ENCODE assay signal across 10 cellular contexts in the genomic region with DNA sequence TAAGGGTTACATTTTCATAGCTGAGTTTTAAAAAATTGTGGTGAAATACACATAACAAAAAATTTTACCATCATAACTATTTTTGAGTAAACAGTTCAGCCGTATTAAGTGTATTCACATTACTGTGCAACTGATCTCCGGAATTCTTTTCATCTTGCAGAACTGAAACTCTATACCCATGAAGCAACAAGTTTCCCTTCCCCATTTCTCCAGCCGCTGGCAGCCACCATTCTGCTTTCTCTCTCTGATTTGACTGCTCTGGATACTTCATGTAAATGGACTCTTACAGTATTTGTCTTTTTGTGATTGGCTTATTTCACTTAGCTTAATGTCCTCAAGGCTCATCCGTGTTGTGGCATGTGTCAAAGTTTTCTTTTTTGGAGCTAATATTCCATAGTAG.
DNase-seq lines count a peak whose midpoint lies in the region; ATAC-seq, FAIRE-seq and TF ChIP-seq lines count a peak whose summit lies in the region.
"Had no signal": no experiment of that assay in that cellular context is flagged by ENCODE, and none has a peak within 500 bp of the region (broad histone marks: within the 10 kb centered on the region; RNA-seq: fewer than 3 reads in every experiment).

No MANE protein-coding gene starts in this region.

- H3K79me2 ChIP-seq in HepG2 (ENCODE audit: insufficient read depth, low read length) = no peaks in the 10 kb centered on the region
- H3K79me2 ChIP-seq in OCI-LY7 (ENCODE audit: insufficient read depth, low read depth, low read length) = no peaks in the 10 kb centered on the region

- peaks cover 12% of the 10 kb centered on the region for H3K9me3 Mint-ChIP-seq in type B pancreatic cell

- H4K20me1 ChIP-seq in HepG2 (ENCODE audit: insufficient read depth, low read length) (no peaks in the 10 kb centered on the region), OCI-LY7 (ENCODE audit: insufficient read depth, low read length) (no peaks in the 10 kb centered on the region)

- H3K27ac Mint-ChIP-seq in type B pancreatic cell = no peak overlapping the region
- H3K27ac Mint-ChIP-seq: activated naive CD8-positive, alpha-beta T cell treated with anti-CD3 and anti-CD28 coated beads, Interleukin-2, amount 10 ng/mL, durations not matched to agents 7 days and 5 days had no signal

- DNase-seq in right lobe of liver = no peak
- DNase-seq in HepG2 (ENCODE audit: low spot score) = no peak
- peak; percentile 93 for DNase-seq in OCI-LY7 (ENCODE audit: low spot score)
- DNase-seq in superior temporal gyrus (ENCODE audit: extremely low spot score) = no peak
- DNase-seq in stimulated activated naive CD4-positive, alpha-beta T cell (lab: John Stamatoyannopoulos, UW) = no peak
- DNase-seq in type B pancreatic cell (ENCODE audit: extremely low spot score, unreplicated experiment) = no peak
- no peak for DNase-seq in OCI-M2 (lab: John Stamatoyannopoulos, UW; ENCODE audit: unreplicated experiment)
- DNase-seq: activated naive CD8-positive, alpha-beta T cell treated with anti-CD3 and anti-CD28 coated beads, Interleukin-2, amount 10 ng/mL, durations not matched to agents 7 days and 5 days had no signal

- POLR2A ChIA-PET in HepG2 (lab: Yijun Ruan, JAX) = no interaction called here
- POLR2A ChIA-PET in OCI-LY7 (lab: Charles Lee) = interaction anchor here (0.5 to 2.4 kb wide), 17 partner anchors 8 to 205 kb away, joined by 3 to 9 read pairs (median 4); no protein-coding TSS in a partner anchor

- intact Hi-C loops in right lobe of liver (cut with DNase I) (no loop called here), HepG2 (cut with micrococcal nuclease; ENCODE audit: unreplicated experiment) (no loop called here), OCI-LY7 (cut with micrococcal nuclease; ENCODE audit: unreplicated experiment) (loop anchor here (1.0 to 5.0 kb wide), 5 partner anchors 27 to 339 kb away; no protein-coding TSS in a partner anchor)

- H3K4me3 ChIP-seq in right lobe of liver (no peak overlapping the region), HepG2 (replicated peaks in 1 of 3; ENCODE audit: insufficient read depth in 1 of 3, low read depth in 2 of 3, low read length in 3 of 3) (no peak overlapping the region), OCI-LY7 (ENCODE audit: low read depth, low read length, poor library complexity, severe bottlenecking) (peak overlapping the region; percentile 55)
- H3K4me3 ChIP-seq: SJCRH30 had no signal

- no peaks in the 10 kb centered on the region for H3K4me1 Mint-ChIP-seq in type B pancreatic cell (ENCODE audit: unreplicated experiment)

- peaks cover 4% of the 10 kb centered on the region for H3K36me3 Mint-ChIP-seq in type B pancreatic cell

- H3K27me3 Mint-ChIP-seq in type B pancreatic cell = peaks cover 9% of the 10 kb centered on the region

- H3K36me3 ChIP-seq in right lobe of liver (no peaks in the 10 kb centered on the region), HepG2 (replicated peaks in 1 of 2; ENCODE audit: control insufficient read depth in 1 of 2, insufficient read depth in 2 of 2, low read length in 2 of 2) (no peaks in the 10 kb centered on the region), OCI-LY7 (ENCODE audit: insufficient read depth, low read length) (peaks cover 6% of the 10 kb centered on the region)
- H3K36me3 ChIP-seq: SJCRH30 had no signal

- BruUV-seq in HepG2 (replicated peaks; lab: Mats Ljungman, UMichigan) = no TSS peak
- no TSS peak for BruUV-seq in OCI-LY7 (replicated peaks; lab: Mats Ljungman, UMichigan)

- H3K4me1 ChIP-seq in right lobe of liver (no peaks in the 10 kb centered on the region), HepG2 (ENCODE audit: insufficient read depth, low read length) (no peaks in the 10 kb centered on the region), OCI-LY7 (ENCODE audit: insufficient read depth, low read length, poor library complexity, severe bottlenecking) (peaks cover 54% of the 10 kb centered on the region)

- ATAC-seq in right lobe of liver = peak; percentile 23 to 63 (median 39)
- ATAC-seq in HepG2 = no peak
- peak; percentile 99 for ATAC-seq in HG03039 (IDR thresholded peaks at IDR 0.05; ENCODE audit: unreplicated experiment)

- H2AFZ ChIP-seq in HepG2 (ENCODE audit: low read length) (no peak overlapping the region), OCI-LY7 (ENCODE audit: low read length) (peak overlapping the region; percentile 41; the same call in 1 of the 2 replicates)

- H3K9me3 ChIP-seq in right lobe of liver (no peaks in the 10 kb centered on the region), HepG2 (ENCODE audit: low read length) (no peaks in the 10 kb centered on the region), OCI-LY7 (ENCODE audit: low read length) (peaks cover 7% of the 10 kb centered on the region)

- H3K27ac ChIP-seq in right lobe of liver = no peak overlapping the region
- no peak overlapping the region for H3K27ac ChIP-seq in HepG2 (ENCODE audit: extremely low read length, insufficient read depth, low read length)
- peak overlapping the region; percentile 86 for H3K27ac ChIP-seq in OCI-LY7 (ENCODE audit: low read depth, low read length, poor library complexity, severe bottlenecking)
- H3K27ac ChIP-seq: SJCRH30 had no signal

- H3K4me2 ChIP-seq in HepG2 (ENCODE audit: low read depth, low read length) (no peak overlapping the region), OCI-LY7 (ENCODE audit: low read length) (peak overlapping the region; percentile 86)

- H3K9me2 ChIP-seq in OCI-LY7 (ENCODE audit: insufficient read depth, low read length) = no peaks in the 10 kb centered on the region

- no peak for TF ChIP-seq EP300 in HepG2 (IDR thresholded peaks at IDR 0.05; ENCODE audit: low read depth in 2 of 2, low read length in 2 of 2)
- TF ChIP-seq EP300 in HepG2 (CRISPR knock-in tag; IDR thresholded peaks at IDR 0.05; ENCODE audit: borderline replicate concordance) = no peak

- WGBS in right lobe of liver (ENCODE audit: insufficient coverage, low coverage, low lambda C conversion rate, missing lambda C conversion rate) = 51% methylated on average over 4 of the region's 4 CpGs
- WGBS in HepG2 (ENCODE audit: low lambda C conversion rate) = 13% methylated on average over 4 of the region's 4 CpGs

- no peak overlapping the region for H3K9ac ChIP-seq in HepG2 (ENCODE audit: insufficient read depth, low read depth, low read length)

- in situ Hi-C loops in HepG2 (cut with HindIII; ENCODE audit: extremely low pct_ligation_motif_present, low pct_unique_long_range_greater_than_20kb) = no loop called here

- H3K27me3 ChIP-seq in right lobe of liver (no peaks in the 10 kb centered on the region), HepG2 (ENCODE audit: control insufficient read depth in 1 of 2, insufficient read depth in 2 of 2, low read length in 2 of 2) (peaks cover 0 to 12% of the 10 kb centered on the region in 2 experiments; a peak in 2 of 5 replicates)
- H3K27me3 ChIP-seq: SJCRH30 had no signal

- no peak for FAIRE-seq in HepG2 (lab: Jason Lieb, UNC)

- no peak for TF ChIP-seq POLR2A in right lobe of liver (IDR thresholded peaks at IDR 0.05)
- no peak for TF ChIP-seq POLR2A in HepG2 (IDR thresholded peaks at IDR 0.05; ENCODE audit: insufficient read depth in 1 of 2, low read depth in 2 of 2, low read length in 2 of 2)

- TF ChIP-seq RAD21 in HepG2 (CRISPR knock-in tag; IDR thresholded peaks at IDR 0.05) = no peak

- TF ChIP-seq CTCF in right lobe of liver (IDR thresholded peaks at IDR 0.05) (no peak), HepG2 (CRISPR knock-in tag; IDR thresholded peaks at IDR 0.05) (no peak), OCI-LY7 (conservative IDR thresholded peaks at IDR 0.05; ENCODE audit: low read length) (no peak), type B pancreatic cell (conservative IDR thresholded peaks at IDR 0.05) (no peak)

- CTCF ChIA-PET in HepG2 (lab: Yijun Ruan, JAX; ENCODE audit: low intra/inter-chr PET ratio, low total read pairs) (no interaction called here), OCI-LY7 (lab: Charles Lee; ENCODE audit: unreplicated experiment) (interaction anchor here (0.5 to 1.1 kb wide), 4 partner anchors 10 to 44 kb away, joined by 3 to 5 read pairs (median 3); no protein-coding TSS in a partner anchor)

- H3K4me3 Mint-ChIP-seq in type B pancreatic cell = no peak overlapping the region
- H3K4me3 Mint-ChIP-seq: activated naive CD8-positive, alpha-beta T cell treated with anti-CD3 and anti-CD28 coated beads, Interleukin-2, amount 10 ng/mL, durations not matched to agents 7 days and 5 days had no signal

TF ChIP-seq in HepG2, 621 proteins besides CTCF, POLR2A, EP300 and RAD21 (continues in another document):
- TF ChIP-seq, protein P1, sequence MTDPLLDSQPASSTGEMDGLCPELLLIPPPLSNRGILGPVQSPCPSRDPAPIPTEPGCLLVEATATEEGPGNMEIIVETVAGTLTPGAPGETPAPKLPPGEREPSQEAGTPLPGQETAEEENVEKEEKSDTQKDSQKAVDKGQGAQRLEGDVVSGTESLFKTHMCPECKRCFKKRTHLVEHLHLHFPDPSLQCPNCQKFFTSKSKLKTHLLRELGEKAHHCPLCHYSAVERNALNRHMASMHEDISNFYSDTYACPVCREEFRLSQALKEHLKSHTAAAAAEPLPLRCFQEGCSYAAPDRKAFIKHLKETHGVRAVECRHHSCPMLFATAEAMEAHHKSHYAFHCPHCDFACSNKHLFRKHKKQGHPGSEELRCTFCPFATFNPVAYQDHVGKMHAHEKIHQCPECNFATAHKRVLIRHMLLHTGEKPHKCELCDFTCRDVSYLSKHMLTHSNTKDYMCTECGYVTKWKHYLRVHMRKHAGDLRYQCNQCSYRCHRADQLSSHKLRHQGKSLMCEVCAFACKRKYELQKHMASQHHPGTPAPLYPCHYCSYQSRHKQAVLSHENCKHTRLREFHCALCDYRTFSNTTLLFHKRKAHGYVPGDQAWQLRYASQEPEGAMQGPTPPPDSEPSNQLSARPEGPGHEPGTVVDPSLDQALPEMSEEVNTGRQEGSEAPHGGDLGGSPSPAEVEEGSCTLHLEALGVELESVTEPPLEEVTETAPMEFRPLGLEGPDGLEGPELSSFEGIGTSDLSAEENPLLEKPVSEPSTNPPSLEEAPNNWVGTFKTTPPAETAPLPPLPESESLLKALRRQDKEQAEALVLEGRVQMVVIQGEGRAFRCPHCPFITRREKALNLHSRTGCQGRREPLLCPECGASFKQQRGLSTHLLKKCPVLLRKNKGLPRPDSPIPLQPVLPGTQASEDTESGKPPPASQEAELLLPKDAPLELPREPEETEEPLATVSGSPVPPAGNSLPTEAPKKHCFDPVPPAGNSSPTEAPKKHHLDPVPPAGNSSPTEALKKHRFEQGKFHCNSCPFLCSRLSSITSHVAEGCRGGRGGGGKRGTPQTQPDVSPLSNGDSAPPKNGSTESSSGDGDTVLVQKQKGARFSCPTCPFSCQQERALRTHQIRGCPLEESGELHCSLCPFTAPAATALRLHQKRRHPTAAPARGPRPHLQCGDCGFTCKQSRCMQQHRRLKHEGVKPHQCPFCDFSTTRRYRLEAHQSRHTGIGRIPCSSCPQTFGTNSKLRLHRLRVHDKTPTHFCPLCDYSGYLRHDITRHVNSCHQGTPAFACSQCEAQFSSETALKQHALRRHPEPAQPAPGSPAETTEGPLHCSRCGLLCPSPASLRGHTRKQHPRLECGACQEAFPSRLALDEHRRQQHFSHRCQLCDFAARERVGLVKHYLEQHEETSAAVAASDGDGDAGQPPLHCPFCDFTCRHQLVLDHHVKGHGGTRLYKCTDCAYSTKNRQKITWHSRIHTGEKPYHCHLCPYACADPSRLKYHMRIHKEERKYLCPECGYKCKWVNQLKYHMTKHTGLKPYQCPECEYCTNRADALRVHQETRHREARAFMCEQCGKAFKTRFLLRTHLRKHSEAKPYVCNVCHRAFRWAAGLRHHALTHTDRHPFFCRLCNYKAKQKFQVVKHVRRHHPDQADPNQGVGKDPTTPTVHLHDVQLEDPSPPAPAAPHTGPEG (CRISPR knock-in tag; IDR thresholded peaks at IDR 0.05) = no peak
